ENCODE assay signal across 9 cellular contexts in genomic region chr1:202505356-202505755, GRCh38.
DNase-seq lines count a peak whose midpoint lies in the region; ATAC-seq and TF ChIP-seq lines count a peak whose summit lies in the region.
"Had no signal": no experiment of that assay in that cellular context is flagged by ENCODE, and none has a peak within 500 bp of the region (broad histone marks: within the 10 kb centered on the region; RNA-seq: fewer than 3 reads in every experiment).

No MANE protein-coding gene starts in this region.

- H3K4me1 ChIP-seq in HUES64 (ENCODE audit: insufficient read depth, low read length) (peaks cover 14% of the 10 kb centered on the region), esophagus squamous epithelium (peaks cover 0 to 11% (median 0%) of the 10 kb centered on the region in 3 donors), mesenchymal stem cell (ENCODE audit: control insufficient read depth, insufficient read depth, low read depth, low read length) (peaks cover 2% of the 10 kb centered on the region), thyroid gland (peaks cover 14% of the 10 kb centered on the region in 2 donors), mucosa of descending colon (ENCODE audit: low read depth) (no peaks in the 10 kb centered on the region)

- no peak overlapping the region for H2BK120ac ChIP-seq in mesenchymal stem cell (ENCODE audit: low read depth, low read length)

- H3K36me3 ChIP-seq in HUES64 (ENCODE audit: insufficient read depth, low read length) (no peaks in the 10 kb centered on the region), esophagus squamous epithelium (peaks cover 0 to 18% (median 0%) of the 10 kb centered on the region in 3 donors), mesenchymal stem cell (ENCODE audit: control insufficient read depth in 1 of 2, insufficient read depth in 2 of 2, low read depth in 1 of 2, low read length in 2 of 2) (peaks cover 3 to 7% of the 10 kb centered on the region in 2 experiments), thyroid gland (no peaks in the 10 kb centered on the region), mucosa of descending colon (ENCODE audit: low read depth) (no peaks in the 10 kb centered on the region)

- H3K27me3 ChIP-seq in HUES64 (ENCODE audit: insufficient read depth, low read length) = no peaks in the 10 kb centered on the region
- no peaks in the 10 kb centered on the region for H3K27me3 ChIP-seq in esophagus squamous epithelium
- no peaks in the 10 kb centered on the region for H3K27me3 ChIP-seq in mesenchymal stem cell (ENCODE audit: control insufficient read depth in 1 of 2, insufficient read depth in 1 of 2, low read length in 2 of 2)
- H3K27me3 ChIP-seq in thyroid gland = no peaks in the 10 kb centered on the region

- H3K9me3 ChIP-seq in HUES64 (ENCODE audit: insufficient read depth, low read depth, low read length) (no peaks in the 10 kb centered on the region), esophagus squamous epithelium (no peaks in the 10 kb centered on the region), mesenchymal stem cell (ENCODE audit: control insufficient read depth, low read length) (no peaks in the 10 kb centered on the region), thyroid gland (no peaks in the 10 kb centered on the region), mucosa of descending colon (no peaks in the 10 kb centered on the region)

- H3K9ac ChIP-seq in HUES64 (ENCODE audit: low read depth, low read length) = peak overlapping the region; percentile 74; the same call in 1 of the 2 replicates
- peak overlapping the region; percentile 81 for H3K9ac ChIP-seq in mesenchymal stem cell (ENCODE audit: low read length)

- no peak overlapping the region for H2AK5ac ChIP-seq in mesenchymal stem cell (ENCODE audit: low read length, severe bottlenecking)

- TF ChIP-seq POLR2A in esophagus squamous epithelium (IDR thresholded peaks at IDR 0.05) = no peak
- TF ChIP-seq POLR2A in thyroid gland (IDR thresholded peaks at IDR 0.05) = peak in 1 of 2 donors; percentile 76

- ATAC-seq in mucosa of descending colon (no peak), GM19463 (IDR thresholded peaks at IDR 0.05; ENCODE audit: unreplicated experiment) (no peak)

- no peak overlapping the region for H3K18ac ChIP-seq in mesenchymal stem cell (ENCODE audit: low read depth in 1 of 2, low read length in 2 of 2)

- H2BK12ac ChIP-seq in mesenchymal stem cell (ENCODE audit: low read length in 2 of 2) = no peak overlapping the region

- H3K23ac ChIP-seq in mesenchymal stem cell (ENCODE audit: low read length in 2 of 2) = no peak overlapping the region

- H3K27ac ChIP-seq in HUES64 (ENCODE audit: low read depth, low read length) (peak overlapping the region; percentile 79), esophagus squamous epithelium (peak overlapping the region; percentile 36 to 79 (median 74)), mesenchymal stem cell (ENCODE audit: low read length, poor library complexity, severe bottlenecking) (peak overlapping the region; percentile 79), thyroid gland (peak overlapping the region; percentile 94 to 99 (median 99))

- no peak overlapping the region for H2BK15ac ChIP-seq in mesenchymal stem cell (ENCODE audit: low read depth, poor library complexity, severe bottlenecking)

- 52% methylated on average over 4 of the region's 4 CpGs for WGBS in HUES64
- WGBS in esophagus squamous epithelium, 2 donors = 30 to 32% methylated on average over 4 of the region's 4 CpGs
- 73% methylated on average over 2 of the region's 4 CpGs for WGBS in mesenchymal stem cell
- 13 to 17% methylated on average over 4 of the region's 4 CpGs for WGBS in thyroid gland, 2 donors

- intact Hi-C loops in esophagus squamous epithelium (cut with DNase I) (no loop called here), thyroid gland (cut with DNase I) (loop anchor here (10.0 kb wide), 1 partner anchor 69 kb away; no protein-coding TSS in a partner anchor), mucosa of descending colon (cut with DNase I, micrococcal nuclease) (no loop called here)

- H3K4ac ChIP-seq in mesenchymal stem cell (ENCODE audit: low read depth in 1 of 2, low read length in 2 of 2) = no peak overlapping the region

- H3K4me3 ChIP-seq in HUES64 (ENCODE audit: low read length) = no peak overlapping the region
- H3K4me3 ChIP-seq in esophagus squamous epithelium = no peak overlapping the region
- H3K4me3 ChIP-seq in mesenchymal stem cell (ENCODE audit: insufficient read depth in 1 of 2, low read depth in 1 of 2, low read length in 2 of 2) = no peak overlapping the region
- H3K4me3 ChIP-seq in thyroid gland (replicated peaks in 1 of 3) = no peak overlapping the region
- no peak overlapping the region for H3K4me3 ChIP-seq in mucosa of descending colon

- H3K4me2 ChIP-seq in mesenchymal stem cell (ENCODE audit: low read length, poor library complexity, severe bottlenecking) = peak overlapping the region; percentile 9

- H2BK5ac ChIP-seq in mesenchymal stem cell (ENCODE audit: low read depth, low read length, poor library complexity, severe bottlenecking) = peak overlapping the region; percentile 25

- TF ChIP-seq CTCF in esophagus squamous epithelium (IDR thresholded peaks at IDR 0.05) (no peak), thyroid gland (IDR thresholded peaks at IDR 0.05) (peak in 1 of 6 experiments; percentile 25), mucosa of descending colon (IDR thresholded peaks at IDR 0.05) (no peak)

- no peaks in the 10 kb centered on the region for H3K79me1 ChIP-seq in mesenchymal stem cell (replicated peaks; ENCODE audit: low read length, poor library complexity, severe bottlenecking)

- H3K14ac ChIP-seq in mesenchymal stem cell (ENCODE audit: low read length in 2 of 2) = no peak overlapping the region

- H4K8ac ChIP-seq in mesenchymal stem cell (ENCODE audit: low read length) = no peak overlapping the region

- H4K91ac ChIP-seq in mesenchymal stem cell (ENCODE audit: low read length) = no peak overlapping the region

- no peak overlapping the region for H2AFZ ChIP-seq in mesenchymal stem cell (ENCODE audit: low read depth, low read length)

- DNase-seq in esophagus squamous epithelium (lab: John Stamatoyannopoulos, UW) (no peak), mesenchymal stem cell (peak; percentile 35), thyroid gland (peak; percentile 42 to 51), mucosa of descending colon (no peak), DMS153 treated with DMSO at 0.1 percent for 48 hours (lab: John Stamatoyannopoulos, UW; ENCODE audit: unreplicated experiment) (no peak), NCI-H748 treated with DMSO at 0.1 percent for 48 hours (lab: John Stamatoyannopoulos, UW) (no peak)
- DNase-seq: activated CD4-positive, alpha-beta T cell treated with anti-CD3 and anti-CD28 coated beads, Interleukin-2, amount 50 U/mL, for 48 hours had no signal

Comparison
In these comparisons a context has a peak if more than half of its experiments do, and no peak if none do; other contexts are left out.
1. DNase-seq: peak in mesenchymal stem cell (single experiment) and thyroid gland (2 of 2); none in esophagus squamous epithelium (single experiment), mucosa of descending colon (0 of 3), DMS153 treated with DMSO at 0.1 percent for 48 hours (single experiment) and NCI-H748 treated with DMSO at 0.1 percent for 48 hours (single experiment).
2. Peak in every context shown above with its lines, with median percentiles within 50 percentile points of each other: H3K27ac ChIP-seq.